1 cellular context compared by ENCODE assay signal in the genomic region with DNA sequence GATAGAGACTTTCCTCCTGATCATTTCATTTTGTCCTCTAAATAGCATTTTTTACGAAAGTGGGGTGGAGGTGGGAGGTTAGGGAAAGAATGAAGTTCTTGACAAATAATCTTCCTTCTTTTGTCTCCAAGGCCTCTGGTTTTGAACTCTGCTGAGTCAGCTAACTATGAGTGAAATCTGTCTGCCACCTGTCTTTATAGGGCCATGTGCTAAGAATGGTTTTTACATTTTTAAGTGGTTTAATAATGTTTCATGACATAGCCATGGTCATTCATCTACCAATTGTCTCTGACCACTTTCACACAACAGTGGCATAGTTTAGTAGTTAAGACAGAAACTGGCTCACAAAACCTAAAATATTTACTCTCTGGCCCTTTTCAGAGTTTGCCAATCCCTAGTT.
TF ChIP-seq lines count a peak whose summit lies in the region.

No MANE protein-coding gene starts in this region.

TF ChIP-seq in K562, 482 proteins besides CTCF, POLR2A, EP300 and RAD21 (continued from another document):
- TF ChIP-seq, protein P1, sequence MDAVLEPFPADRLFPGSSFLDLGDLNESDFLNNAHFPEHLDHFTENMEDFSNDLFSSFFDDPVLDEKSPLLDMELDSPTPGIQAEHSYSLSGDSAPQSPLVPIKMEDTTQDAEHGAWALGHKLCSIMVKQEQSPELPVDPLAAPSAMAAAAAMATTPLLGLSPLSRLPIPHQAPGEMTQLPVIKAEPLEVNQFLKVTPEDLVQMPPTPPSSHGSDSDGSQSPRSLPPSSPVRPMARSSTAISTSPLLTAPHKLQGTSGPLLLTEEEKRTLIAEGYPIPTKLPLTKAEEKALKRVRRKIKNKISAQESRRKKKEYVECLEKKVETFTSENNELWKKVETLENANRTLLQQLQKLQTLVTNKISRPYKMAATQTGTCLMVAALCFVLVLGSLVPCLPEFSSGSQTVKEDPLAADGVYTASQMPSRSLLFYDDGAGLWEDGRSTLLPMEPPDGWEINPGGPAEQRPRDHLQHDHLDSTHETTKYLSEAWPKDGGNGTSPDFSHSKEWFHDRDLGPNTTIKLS (IDR thresholded peaks at IDR 0.05; ENCODE audit: borderline replicate concordance, low read depth), result no peak
- TF ChIP-seq ZNF316 (IDR thresholded peaks at IDR 0.05) (peak; percentile 99), NCOA6 (IDR thresholded peaks at IDR 0.05) (no peak), SOX6 (IDR thresholded peaks at IDR 0.05) (0 out of 2 replicates have a peak, but pooled peaks have one; percentile 17), BRD9 (IDR thresholded peaks at IDR 0.05; ENCODE audit: low read depth, partially characterized antibody) (no peak), ZNF707 (CRISPR knock-in tag; conservative IDR thresholded peaks at IDR 0.05) (no peak), BRCA1 (IDR thresholded peaks at IDR 0.05) (no peak), BRCA1 (CRISPR knock-in tag; IDR thresholded peaks at IDR 0.05) (no peak), C11orf30 (IDR thresholded peaks at IDR 0.05; ENCODE audit: low read depth) (peak; percentile 98), MAZ (CRISPR knock-in tag; conservative IDR thresholded peaks at IDR 0.05 in 1 of 2, IDR thresholded peaks at IDR 0.05 in 1 of 2) (no peak), ZBED1 (IDR thresholded peaks at IDR 0.05) (no peak), ZNF12 (CRISPR knock-in tag; IDR thresholded peaks at IDR 0.05) (no peak), ZNF583 (CRISPR knock-in tag; IDR thresholded peaks at IDR 0.05) (no peak), RBM14 (IDR thresholded peaks at IDR 0.05; ENCODE audit: borderline replicate concordance, insufficient read depth, low read depth, low read length) (no peak), EZH2 (IDR thresholded peaks at IDR 0.05; ENCODE audit: borderline replicate concordance, low read depth, low read length) (no peak), NRF1 (conservative IDR thresholded peaks at IDR 0.05 in 1 of 2, IDR thresholded peaks at IDR 0.05 in 1 of 2) (no peak), U2AF2 (optimal IDR thresholded peaks at IDR 0.05; ENCODE audit: low read depth, low read length) (no peak), ZBTB8A (IDR thresholded peaks at IDR 0.05; ENCODE audit: partially characterized antibody) (no peak), PPARD (CRISPR knock-in tag; IDR thresholded peaks at IDR 0.05) (no peak), MAFF (IDR thresholded peaks at IDR 0.05; ENCODE audit: low read length) (peak; percentile 99), MED1 (CRISPR knock-in tag; IDR thresholded peaks at IDR 0.05; ENCODE audit: borderline replicate concordance) (no peak), PHF21A (IDR thresholded peaks at IDR 0.05; ENCODE audit: borderline replicate concordance, low read depth) (no peak), NFIC (IDR thresholded peaks at IDR 0.05) (no peak), HSF4 (CRISPR knock-in tag; IDR thresholded peaks at IDR 0.05; ENCODE audit: borderline replicate concordance) (no peak), HDGF (IDR thresholded peaks at IDR 0.05) (no peak)
- TF ChIP-seq, protein P2, sequence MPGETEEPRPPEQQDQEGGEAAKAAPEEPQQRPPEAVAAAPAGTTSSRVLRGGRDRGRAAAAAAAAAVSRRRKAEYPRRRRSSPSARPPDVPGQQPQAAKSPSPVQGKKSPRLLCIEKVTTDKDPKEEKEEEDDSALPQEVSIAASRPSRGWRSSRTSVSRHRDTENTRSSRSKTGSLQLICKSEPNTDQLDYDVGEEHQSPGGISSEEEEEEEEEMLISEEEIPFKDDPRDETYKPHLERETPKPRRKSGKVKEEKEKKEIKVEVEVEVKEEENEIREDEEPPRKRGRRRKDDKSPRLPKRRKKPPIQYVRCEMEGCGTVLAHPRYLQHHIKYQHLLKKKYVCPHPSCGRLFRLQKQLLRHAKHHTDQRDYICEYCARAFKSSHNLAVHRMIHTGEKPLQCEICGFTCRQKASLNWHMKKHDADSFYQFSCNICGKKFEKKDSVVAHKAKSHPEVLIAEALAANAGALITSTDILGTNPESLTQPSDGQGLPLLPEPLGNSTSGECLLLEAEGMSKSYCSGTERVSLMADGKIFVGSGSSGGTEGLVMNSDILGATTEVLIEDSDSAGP (CRISPR knock-in tag; IDR thresholded peaks at IDR 0.05), result no peak
- TF ChIP-seq, protein P3, sequence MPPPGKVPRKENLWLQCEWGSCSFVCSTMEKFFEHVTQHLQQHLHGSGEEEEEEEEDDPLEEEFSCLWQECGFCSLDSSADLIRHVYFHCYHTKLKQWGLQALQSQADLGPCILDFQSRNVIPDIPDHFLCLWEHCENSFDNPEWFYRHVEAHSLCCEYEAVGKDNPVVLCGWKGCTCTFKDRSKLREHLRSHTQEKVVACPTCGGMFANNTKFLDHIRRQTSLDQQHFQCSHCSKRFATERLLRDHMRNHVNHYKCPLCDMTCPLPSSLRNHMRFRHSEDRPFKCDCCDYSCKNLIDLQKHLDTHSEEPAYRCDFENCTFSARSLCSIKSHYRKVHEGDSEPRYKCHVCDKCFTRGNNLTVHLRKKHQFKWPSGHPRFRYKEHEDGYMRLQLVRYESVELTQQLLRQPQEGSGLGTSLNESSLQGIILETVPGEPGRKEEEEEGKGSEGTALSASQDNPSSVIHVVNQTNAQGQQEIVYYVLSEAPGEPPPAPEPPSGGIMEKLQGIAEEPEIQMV (tag; conservative IDR thresholded peaks at IDR 0.05; ENCODE audit: low read depth), result no peak
- TF ChIP-seq, protein P4, sequence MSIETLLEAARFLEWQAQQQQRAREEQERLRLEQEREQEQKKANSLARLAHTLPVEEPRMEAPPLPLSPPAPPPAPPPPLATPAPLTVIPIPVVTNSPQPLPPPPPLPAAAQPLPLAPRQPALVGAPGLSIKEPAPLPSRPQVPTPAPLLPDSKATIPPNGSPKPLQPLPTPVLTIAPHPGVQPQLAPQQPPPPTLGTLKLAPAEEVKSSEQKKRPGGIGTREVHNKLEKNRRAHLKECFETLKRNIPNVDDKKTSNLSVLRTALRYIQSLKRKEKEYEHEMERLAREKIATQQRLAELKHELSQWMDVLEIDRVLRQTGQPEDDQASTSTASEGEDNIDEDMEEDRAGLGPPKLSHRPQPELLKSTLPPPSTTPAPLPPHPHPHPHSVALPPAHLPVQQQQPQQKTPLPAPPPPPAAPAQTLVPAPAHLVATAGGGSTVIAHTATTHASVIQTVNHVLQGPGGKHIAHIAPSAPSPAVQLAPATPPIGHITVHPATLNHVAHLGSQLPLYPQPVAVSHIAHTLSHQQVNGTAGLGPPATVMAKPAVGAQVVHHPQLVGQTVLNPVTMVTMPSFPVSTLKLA (conservative IDR thresholded peaks at IDR 0.05), result 0 out of 4 replicates have a peak, but pooled peaks of 1 of the 2 experiments have one; percentile 26
- TF ChIP-seq, protein P5, sequence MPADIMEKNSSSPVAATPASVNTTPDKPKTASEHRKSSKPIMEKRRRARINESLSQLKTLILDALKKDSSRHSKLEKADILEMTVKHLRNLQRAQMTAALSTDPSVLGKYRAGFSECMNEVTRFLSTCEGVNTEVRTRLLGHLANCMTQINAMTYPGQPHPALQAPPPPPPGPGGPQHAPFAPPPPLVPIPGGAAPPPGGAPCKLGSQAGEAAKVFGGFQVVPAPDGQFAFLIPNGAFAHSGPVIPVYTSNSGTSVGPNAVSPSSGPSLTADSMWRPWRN (IDR thresholded peaks at IDR 0.05; ENCODE audit: low read depth), result no peak
- TF ChIP-seq, protein P6, sequence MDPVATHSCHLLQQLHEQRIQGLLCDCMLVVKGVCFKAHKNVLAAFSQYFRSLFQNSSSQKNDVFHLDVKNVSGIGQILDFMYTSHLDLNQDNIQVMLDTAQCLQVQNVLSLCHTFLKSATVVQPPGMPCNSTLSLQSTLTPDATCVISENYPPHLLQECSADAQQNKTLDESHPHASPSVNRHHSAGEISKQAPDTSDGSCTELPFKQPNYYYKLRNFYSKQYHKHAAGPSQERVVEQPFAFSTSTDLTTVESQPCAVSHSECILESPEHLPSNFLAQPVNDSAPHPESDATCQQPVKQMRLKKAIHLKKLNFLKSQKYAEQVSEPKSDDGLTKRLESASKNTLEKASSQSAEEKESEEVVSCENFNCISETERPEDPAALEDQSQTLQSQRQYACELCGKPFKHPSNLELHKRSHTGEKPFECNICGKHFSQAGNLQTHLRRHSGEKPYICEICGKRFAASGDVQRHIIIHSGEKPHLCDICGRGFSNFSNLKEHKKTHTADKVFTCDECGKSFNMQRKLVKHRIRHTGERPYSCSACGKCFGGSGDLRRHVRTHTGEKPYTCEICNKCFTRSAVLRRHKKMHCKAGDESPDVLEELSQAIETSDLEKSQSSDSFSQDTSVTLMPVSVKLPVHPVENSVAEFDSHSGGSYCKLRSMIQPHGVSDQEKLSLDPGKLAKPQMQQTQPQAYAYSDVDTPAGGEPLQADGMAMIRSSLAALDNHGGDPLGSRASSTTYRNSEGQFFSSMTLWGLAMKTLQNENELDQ (CRISPR knock-in tag; IDR thresholded peaks at IDR 0.05; ENCODE audit: borderline replicate concordance), result no peak
- TF ChIP-seq, protein P7, sequence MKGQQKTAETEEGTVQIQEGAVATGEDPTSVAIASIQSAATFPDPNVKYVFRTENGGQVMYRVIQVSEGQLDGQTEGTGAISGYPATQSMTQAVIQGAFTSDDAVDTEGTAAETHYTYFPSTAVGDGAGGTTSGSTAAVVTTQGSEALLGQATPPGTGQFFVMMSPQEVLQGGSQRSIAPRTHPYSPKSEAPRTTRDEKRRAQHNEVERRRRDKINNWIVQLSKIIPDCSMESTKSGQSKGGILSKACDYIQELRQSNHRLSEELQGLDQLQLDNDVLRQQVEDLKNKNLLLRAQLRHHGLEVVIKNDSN (CRISPR knock-in tag; IDR thresholded peaks at IDR 0.05), result no peak
- TF ChIP-seq, protein P8, sequence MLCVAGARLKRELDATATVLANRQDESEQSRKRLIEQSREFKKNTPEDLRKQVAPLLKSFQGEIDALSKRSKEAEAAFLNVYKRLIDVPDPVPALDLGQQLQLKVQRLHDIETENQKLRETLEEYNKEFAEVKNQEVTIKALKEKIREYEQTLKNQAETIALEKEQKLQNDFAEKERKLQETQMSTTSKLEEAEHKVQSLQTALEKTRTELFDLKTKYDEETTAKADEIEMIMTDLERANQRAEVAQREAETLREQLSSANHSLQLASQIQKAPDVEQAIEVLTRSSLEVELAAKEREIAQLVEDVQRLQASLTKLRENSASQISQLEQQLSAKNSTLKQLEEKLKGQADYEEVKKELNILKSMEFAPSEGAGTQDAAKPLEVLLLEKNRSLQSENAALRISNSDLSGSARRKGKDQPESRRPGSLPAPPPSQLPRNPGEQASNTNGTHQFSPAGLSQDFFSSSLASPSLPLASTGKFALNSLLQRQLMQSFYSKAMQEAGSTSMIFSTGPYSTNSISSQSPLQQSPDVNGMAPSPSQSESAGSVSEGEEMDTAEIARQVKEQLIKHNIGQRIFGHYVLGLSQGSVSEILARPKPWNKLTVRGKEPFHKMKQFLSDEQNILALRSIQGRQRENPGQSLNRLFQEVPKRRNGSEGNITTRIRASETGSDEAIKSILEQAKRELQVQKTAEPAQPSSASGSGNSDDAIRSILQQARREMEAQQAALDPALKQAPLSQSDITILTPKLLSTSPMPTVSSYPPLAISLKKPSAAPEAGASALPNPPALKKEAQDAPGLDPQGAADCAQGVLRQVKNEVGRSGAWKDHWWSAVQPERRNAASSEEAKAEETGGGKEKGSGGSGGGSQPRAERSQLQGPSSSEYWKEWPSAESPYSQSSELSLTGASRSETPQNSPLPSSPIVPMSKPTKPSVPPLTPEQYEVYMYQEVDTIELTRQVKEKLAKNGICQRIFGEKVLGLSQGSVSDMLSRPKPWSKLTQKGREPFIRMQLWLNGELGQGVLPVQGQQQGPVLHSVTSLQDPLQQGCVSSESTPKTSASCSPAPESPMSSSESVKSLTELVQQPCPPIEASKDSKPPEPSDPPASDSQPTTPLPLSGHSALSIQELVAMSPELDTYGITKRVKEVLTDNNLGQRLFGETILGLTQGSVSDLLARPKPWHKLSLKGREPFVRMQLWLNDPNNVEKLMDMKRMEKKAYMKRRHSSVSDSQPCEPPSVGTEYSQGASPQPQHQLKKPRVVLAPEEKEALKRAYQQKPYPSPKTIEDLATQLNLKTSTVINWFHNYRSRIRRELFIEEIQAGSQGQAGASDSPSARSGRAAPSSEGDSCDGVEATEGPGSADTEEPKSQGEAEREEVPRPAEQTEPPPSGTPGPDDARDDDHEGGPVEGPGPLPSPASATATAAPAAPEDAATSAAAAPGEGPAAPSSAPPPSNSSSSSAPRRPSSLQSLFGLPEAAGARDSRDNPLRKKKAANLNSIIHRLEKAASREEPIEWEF (CRISPR knock-in tag; IDR thresholded peaks at IDR 0.05), result no peak
- TF ChIP-seq, protein P9, sequence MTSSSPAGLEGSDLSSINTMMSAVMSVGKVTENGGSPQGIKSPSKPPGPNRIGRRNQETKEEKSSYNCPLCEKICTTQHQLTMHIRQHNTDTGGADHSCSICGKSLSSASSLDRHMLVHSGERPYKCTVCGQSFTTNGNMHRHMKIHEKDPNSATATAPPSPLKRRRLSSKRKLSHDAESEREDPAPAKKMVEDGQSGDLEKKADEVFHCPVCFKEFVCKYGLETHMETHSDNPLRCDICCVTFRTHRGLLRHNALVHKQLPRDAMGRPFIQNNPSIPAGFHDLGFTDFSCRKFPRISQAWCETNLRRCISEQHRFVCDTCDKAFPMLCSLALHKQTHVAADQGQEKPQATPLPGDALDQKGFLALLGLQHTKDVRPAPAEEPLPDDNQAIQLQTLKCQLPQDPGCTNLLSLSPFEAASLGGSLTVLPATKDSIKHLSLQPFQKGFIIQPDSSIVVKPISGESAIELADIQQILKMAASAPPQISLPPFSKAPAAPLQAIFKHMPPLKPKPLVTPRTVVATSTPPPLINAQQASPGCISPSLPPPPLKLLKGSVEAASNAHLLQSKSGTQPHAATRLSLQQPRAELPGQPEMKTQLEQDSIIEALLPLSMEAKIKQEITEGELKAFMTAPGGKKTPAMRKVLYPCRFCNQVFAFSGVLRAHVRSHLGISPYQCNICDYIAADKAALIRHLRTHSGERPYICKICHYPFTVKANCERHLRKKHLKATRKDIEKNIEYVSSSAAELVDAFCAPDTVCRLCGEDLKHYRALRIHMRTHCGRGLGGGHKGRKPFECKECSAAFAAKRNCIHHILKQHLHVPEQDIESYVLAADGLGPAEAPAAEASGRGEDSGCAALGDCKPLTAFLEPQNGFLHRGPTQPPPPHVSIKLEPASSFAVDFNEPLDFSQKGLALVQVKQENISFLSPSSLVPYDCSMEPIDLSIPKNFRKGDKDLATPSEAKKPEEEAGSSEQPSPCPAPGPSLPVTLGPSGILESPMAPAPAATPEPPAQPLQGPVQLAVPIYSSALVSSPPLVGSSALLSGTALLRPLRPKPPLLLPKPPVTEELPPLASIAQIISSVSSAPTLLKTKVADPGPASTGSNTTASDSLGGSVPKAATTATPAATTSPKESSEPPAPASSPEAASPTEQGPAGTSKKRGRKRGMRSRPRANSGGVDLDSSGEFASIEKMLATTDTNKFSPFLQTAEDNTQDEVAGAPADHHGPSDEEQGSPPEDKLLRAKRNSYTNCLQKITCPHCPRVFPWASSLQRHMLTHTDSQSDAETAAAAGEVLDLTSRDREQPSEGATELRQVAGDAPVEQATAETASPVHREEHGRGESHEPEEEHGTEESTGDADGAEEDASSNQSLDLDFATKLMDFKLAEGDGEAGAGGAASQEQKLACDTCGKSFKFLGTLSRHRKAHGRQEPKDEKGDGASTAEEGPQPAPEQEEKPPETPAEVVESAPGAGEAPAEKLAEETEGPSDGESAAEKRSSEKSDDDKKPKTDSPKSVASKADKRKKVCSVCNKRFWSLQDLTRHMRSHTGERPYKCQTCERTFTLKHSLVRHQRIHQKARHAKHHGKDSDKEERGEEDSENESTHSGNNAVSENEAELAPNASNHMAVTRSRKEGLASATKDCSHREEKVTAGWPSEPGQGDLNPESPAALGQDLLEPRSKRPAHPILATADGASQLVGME (CRISPR knock-in tag; IDR thresholded peaks at IDR 0.05), result no peak
TF ChIP-seq in K562: peak in this region for 12.
